18 cellular contexts compared by ENCODE assay signal in the genomic region with DNA sequence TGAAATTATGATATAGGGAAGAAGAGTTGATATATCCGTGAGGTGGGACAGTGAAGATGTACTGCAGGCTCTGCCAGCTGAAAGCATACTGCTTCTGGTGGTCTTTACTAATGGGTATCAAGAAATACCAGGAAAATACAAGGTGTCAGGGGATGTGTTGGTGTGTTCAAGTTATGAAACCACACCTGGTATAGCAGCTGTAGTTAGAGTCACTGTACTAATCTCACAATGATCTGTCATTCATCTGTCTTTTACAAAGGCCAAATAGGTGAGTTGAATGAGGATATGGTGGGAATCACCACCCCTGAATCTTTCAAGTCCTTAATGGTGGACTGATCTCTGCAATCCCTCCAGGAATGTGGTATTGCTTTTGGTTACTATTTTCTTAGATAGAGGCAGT.
A peak's percentile ranks its signal among the peaks of the same experiment; 100 is the strongest.
DNase-seq lines count a peak whose midpoint lies in the region; ATAC-seq and TF ChIP-seq lines count a peak whose summit lies in the region.
"Had no signal": no experiment of that assay in that cellular context is flagged by ENCODE, and none has a peak within 500 bp of the region (broad histone marks: within the 10 kb centered on the region; RNA-seq: fewer than 3 reads in every experiment).

No MANE protein-coding gene starts in this region.

- H3K27me3 Mint-ChIP-seq in osteocyte (ENCODE audit: unreplicated experiment): no peaks in the 10 kb centered on the region
- H3K27me3 Mint-ChIP-seq: CD4-positive, alpha-beta memory T cell had no signal

- H3K4me3 Mint-ChIP-seq in osteocyte (ENCODE audit: unreplicated experiment): no peak overlapping the region
- H3K4me3 Mint-ChIP-seq: CD4-positive, alpha-beta memory T cell; H9 had no signal

- ATAC-seq in GM18867 (IDR thresholded peaks at IDR 0.05; ENCODE audit: unreplicated experiment) (peak; percentile 58), HG02642 (IDR thresholded peaks at IDR 0.05; ENCODE audit: poor library complexity, unreplicated experiment) (peak; percentile 51), HG03558 (IDR thresholded peaks at IDR 0.05; ENCODE audit: extremely low read depth, unreplicated experiment) (peak; percentile 39)
- ATAC-seq: A549 had no signal

- no peak for TF ChIP-seq CTCF in osteocyte (IDR thresholded peaks at IDR 0.05)

- H3K9me3 Mint-ChIP-seq in osteocyte (ENCODE audit: unreplicated experiment): no peaks in the 10 kb centered on the region

- DNase-seq in stimulated activated naive CD4-positive, alpha-beta T cell treated with Interleukin-2 at 50 U/mL for 16 hours (lab: John Stamatoyannopoulos, UW): no peak
- DNase-seq in osteocyte (ENCODE audit: extremely low spot score, unreplicated experiment) (no peak), DMS114 treated with DMSO at 0.1 percent for 48 hours (lab: John Stamatoyannopoulos, UW; ENCODE audit: unreplicated experiment) (no peak), hippocampal formation (lab: John Stamatoyannopoulos, UW) (no peak)
- DNase-seq: BE2C; CD4-positive, alpha-beta memory T cell; DMS153; DMS79 treated with DMSO at 0.1 percent for 48 hours; EL; GOT3; H9; IMR-90; Kasumi-1; KBM-7 had no signal

- peaks cover 34% of the 10 kb centered on the region for H3K4me1 Mint-ChIP-seq in osteocyte (ENCODE audit: unreplicated experiment)
- H3K4me1 Mint-ChIP-seq: H9 had no signal

- H3K27ac Mint-ChIP-seq in osteocyte (ENCODE audit: unreplicated experiment): no peak overlapping the region

- no peaks in the 10 kb centered on the region for H3K36me3 Mint-ChIP-seq in osteocyte (ENCODE audit: unreplicated experiment)
- H3K36me3 Mint-ChIP-seq: CD4-positive, alpha-beta memory T cell had no signal
